29 cellular contexts compared by ENCODE assay signal in the genomic region with DNA sequence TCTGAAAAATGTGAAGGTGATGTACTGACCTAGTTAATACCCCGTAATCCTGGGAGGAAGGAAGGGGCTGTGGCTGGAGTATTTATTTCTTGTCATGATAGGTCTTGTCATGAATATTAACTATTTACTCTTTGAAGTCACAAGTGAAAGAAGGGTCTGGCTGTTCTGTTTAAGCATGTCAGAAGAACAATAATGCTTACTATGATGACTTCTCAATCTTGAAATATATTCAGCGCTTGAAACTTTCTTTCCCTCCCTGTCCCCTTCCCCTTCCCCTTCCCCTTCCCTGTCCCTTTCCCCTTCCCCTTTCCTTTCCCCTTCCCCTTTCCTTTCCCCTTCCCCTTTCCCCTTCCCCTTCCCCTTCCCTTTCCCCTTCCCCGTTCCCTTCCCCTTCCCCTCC.
"Had no signal": no experiment of that assay in that cellular context is flagged by ENCODE, and none has a peak within 500 bp of the region (broad histone marks: within the 10 kb centered on the region; RNA-seq: fewer than 3 reads in every experiment).

No MANE protein-coding gene starts in this region.

- H3K4me1 Mint-ChIP-seq: stimulated activated effector memory CD8-positive, alpha-beta T cell treated with anti-CD3 and anti-CD28 coated beads, Interleukin-12 subunit alpha, Interleukin-12 subunit beta, amount 100 ng/mL, for 72 hours; stimulated activated memory B cell treated with anti-CD40 and anti-IgM and Interleukin-4, amounts not matched to agents 10 μg/mL and 1 μg/mL and 100 μg/mL, for 72 hours; stimulated activated naive B cell treated with anti-CD40 and anti-IgM and Interleukin-4, amounts not matched to agents 10 μg/mL and 1 μg/mL and 100 μg/mL, for 72 hours; stimulated activated naive CD8-positive, alpha-beta T cell treated with anti-CD3 and anti-CD28 coated beads, Interleukin-15, amount 100 ng/mL, for 72 hours had no signal

- H3K9me3 ChIP-seq: suprapubic skin, testis, thoracic aorta, thyroid gland, upper lobe of right lung, uterus, vagina had no signal

- H3K36me3 Mint-ChIP-seq: stimulated activated effector memory CD8-positive, alpha-beta T cell treated with anti-CD3 and anti-CD28 coated beads, Interleukin-12 subunit alpha, Interleukin-12 subunit beta, amount 100 ng/mL, for 72 hours; stimulated activated memory B cell treated with anti-CD40 and anti-IgM and Interleukin-4, amounts not matched to agents 10 μg/mL and 1 μg/mL and 100 μg/mL, for 72 hours; type B pancreatic cell had no signal

- H3K4me3 Mint-ChIP-seq: stimulated activated effector memory CD8-positive, alpha-beta T cell treated with anti-CD3 and anti-CD28 coated beads, Interleukin-12 subunit alpha, Interleukin-12 subunit beta, amount 100 ng/mL, for 72 hours; stimulated activated memory B cell treated with anti-CD40 and anti-IgM and Interleukin-4, amounts not matched to agents 10 μg/mL and 1 μg/mL and 100 μg/mL, for 72 hours; stimulated activated naive B cell treated with anti-CD40 and anti-IgM and Interleukin-4, amounts not matched to agents 10 μg/mL and 1 μg/mL and 100 μg/mL, for 72 hours; stimulated activated naive CD8-positive, alpha-beta T cell treated with anti-CD3 and anti-CD28 coated beads, Interleukin-15, amount 100 ng/mL, for 72 hours; stimulated activated naive CD8-positive, alpha-beta T cell treated with anti-CD3 and anti-CD28 coated beads, Interleukin-15, Interleukin-2, amounts not matched to agents 100 ng/mL and 50 ng/mL, for 24 hours; type B pancreatic cell had no signal

- DNase-seq: stimulated activated CD4-positive, alpha-beta T cell treated with anti-CD3 and anti-CD28 coated beads, Interleukin-2, amount 100 ng/mL, for 48 hours; stimulated activated CD4-positive, alpha-beta T cell treated with anti-CD3 and anti-CD28 coated beads, Interleukin-4, amount 100 ng/mL, for 1 hour; stimulated activated CD4-positive, alpha-beta T cell treated with anti-CD3 and anti-CD28 coated beads, Interleukin-4, amount 100 ng/mL, for 24 hours; stimulated activated CD4-positive, alpha-beta T cell treated with anti-CD3 and anti-CD28 coated beads, Interleukin-4, amount 100 ng/mL, for 4 hours; stimulated activated CD8-positive, alpha-beta memory T cell treated with anti-CD3 and anti-CD28 coated beads, Interleukin-4, amount 100 ng/mL, for 48 hours; stimulated activated naive B cell treated with anti-CD40 and anti-IgM and Interleukin-4, amounts not matched to agents 10 μg/mL and 1 μg/mL and 100 μg/mL, for 72 hours; stimulated activated naive CD4-positive, alpha-beta T cell; stimulated activated naive CD4-positive, alpha-beta T cell treated with Interleukin-2 at 50 U/mL for 16 hours; stimulated activated naive CD8-positive, alpha-beta T cell treated with anti-CD3 and anti-CD28 coated beads, Interleukin-15, amount 100 ng/mL, for 72 hours; stimulated activated naive CD8-positive, alpha-beta T cell treated with anti-CD3 and anti-CD28 coated beads, Interleukin-15, Interleukin-2, amounts not matched to agents 100 U/mL and 50 U/mL, for 24 hours; stomach; substantia nigra; testis; tibial artery; transverse colon; trophoblast cell; upper lobe of left lung; upper lobe of right lung; uterus had no signal

- FAIRE-seq: urothelium cell line had no signal

- H3K27ac ChIP-seq: stomach, suprapubic skin, testis, thoracic aorta, thyroid gland, tibial artery, tibial nerve, transverse colon, upper lobe of left lung, upper lobe of right lung, uterus, vagina had no signal

- H3K4me1 ChIP-seq: stomach, suprapubic skin, testis, thyroid gland, tibial nerve, transverse colon, upper lobe of left lung, upper lobe of right lung, uterus, vagina had no signal

- H3K9me3 Mint-ChIP-seq: stimulated activated memory B cell treated with anti-CD40 and anti-IgM and Interleukin-4, amounts not matched to agents 10 μg/mL and 1 μg/mL and 100 μg/mL, for 72 hours; type B pancreatic cell had no signal

- ATAC-seq: stimulated activated effector memory CD8-positive, alpha-beta T cell treated with anti-CD3 and anti-CD28 coated beads, Interleukin-12 subunit alpha, Interleukin-12 subunit beta, amount 100 ng/mL, for 72 hours; stimulated activated memory B cell treated with anti-CD40 and anti-IgM and Interleukin-4, amounts not matched to agents 10 μg/mL and 1 μg/mL and 100 μg/mL, for 72 hours; stimulated activated naive B cell treated with anti-CD40 and anti-IgM and Interleukin-4, amounts not matched to agents 10 μg/mL and 1 μg/mL and 100 μg/mL, for 72 hours; stimulated activated naive CD8-positive, alpha-beta T cell treated with anti-CD3 and anti-CD28 coated beads, Interleukin-15, amount 100 ng/mL, for 72 hours; stimulated activated naive CD8-positive, alpha-beta T cell treated with anti-CD3 and anti-CD28 coated beads, Interleukin-15, Interleukin-2, amounts not matched to agents 100 U/mL and 50 U/mL, for 24 hours; upper lobe of right lung had no signal

- H3K36me3 ChIP-seq: stomach, suprapubic skin, thoracic aorta, thyroid gland, tibial artery, tibial nerve, transverse colon, upper lobe of left lung, upper lobe of right lung, uterus, vagina had no signal

- H3K27me3 Mint-ChIP-seq: stimulated activated memory B cell treated with anti-CD40 and anti-IgM and Interleukin-4, amounts not matched to agents 10 μg/mL and 1 μg/mL and 100 μg/mL, for 72 hours; stimulated activated naive B cell treated with anti-CD40 and anti-IgM and Interleukin-4, amounts not matched to agents 10 μg/mL and 1 μg/mL and 100 μg/mL, for 72 hours; stimulated activated naive CD8-positive, alpha-beta T cell treated with anti-CD3 and anti-CD28 coated beads, Interleukin-15, amount 100 ng/mL, for 72 hours; type B pancreatic cell had no signal

- H3K4me3 ChIP-seq: stomach, suprapubic skin, testis, thoracic aorta, thyroid gland, tibial artery, tibial nerve, transverse colon, upper lobe of left lung, upper lobe of right lung, uterus, vagina had no signal

- H3K27ac Mint-ChIP-seq: stimulated activated effector memory CD8-positive, alpha-beta T cell treated with anti-CD3 and anti-CD28 coated beads, Interleukin-12 subunit alpha, Interleukin-12 subunit beta, amount 100 ng/mL, for 72 hours; stimulated activated memory B cell treated with anti-CD40 and anti-IgM and Interleukin-4, amounts not matched to agents 10 μg/mL and 1 μg/mL and 100 μg/mL, for 72 hours; stimulated activated naive B cell treated with anti-CD40 and anti-IgM and Interleukin-4, amounts not matched to agents 10 μg/mL and 1 μg/mL and 100 μg/mL, for 72 hours; stimulated activated naive CD8-positive, alpha-beta T cell treated with anti-CD3 and anti-CD28 coated beads, Interleukin-15, amount 100 ng/mL, for 72 hours; stimulated activated naive CD8-positive, alpha-beta T cell treated with anti-CD3 and anti-CD28 coated beads, Interleukin-15, Interleukin-2, amounts not matched to agents 100 ng/mL and 50 ng/mL, for 24 hours; type B pancreatic cell had no signal

- H3K27me3 ChIP-seq: stomach, suprapubic skin, testis, thyroid gland, tibial artery, tibial nerve, transverse colon, upper lobe of left lung, upper lobe of right lung, uterus, vagina had no signal
